Comparison of ENCODE assay signal across 8 cellular contexts in the genomic region with DNA sequence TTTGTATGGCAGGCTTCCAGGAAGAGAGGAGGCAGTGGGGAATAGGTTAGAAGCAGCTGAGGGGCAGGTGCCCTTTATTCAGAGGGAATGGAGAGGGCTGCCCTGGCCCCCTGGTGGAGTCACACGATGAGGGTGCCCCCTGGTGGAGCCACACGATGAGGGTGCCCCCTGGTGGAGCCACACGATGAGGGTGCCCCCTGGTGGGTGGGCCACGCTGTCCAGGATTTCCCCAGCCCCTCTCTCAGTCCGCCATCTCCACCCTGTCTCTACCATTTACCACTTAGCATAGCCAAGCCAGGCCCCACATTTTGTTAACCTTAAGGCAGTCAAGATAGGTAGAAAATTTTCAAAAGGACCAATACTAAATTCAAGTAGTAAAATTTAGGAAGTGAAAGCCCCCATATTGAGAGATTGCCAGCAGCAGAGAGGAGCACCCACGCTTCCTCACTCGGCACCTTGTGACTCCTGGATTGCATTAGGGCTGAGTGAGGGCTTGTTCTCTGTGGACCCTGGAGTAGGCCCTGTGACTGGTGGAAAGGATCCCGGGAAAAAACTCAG. TPM values are rescaled to one million over a fixed set of nuclear protein-coding genes. Genes with fewer than 3 reads are reported as not detected.
A peak's percentile ranks its signal among the peaks of the same experiment; 100 is the strongest.
DNase-seq lines count a peak whose midpoint lies in the region; ATAC-seq and TF ChIP-seq lines count a peak whose summit lies in the region.

No MANE protein-coding gene starts in this region.

- no peak for TF ChIP-seq EP300 in suprapubic skin (IDR thresholded peaks at IDR 0.05)

- H3K27me3 ChIP-seq in adipocyte (replicated peaks; ENCODE audit: control insufficient read depth, insufficient read depth, low read length), result no peaks in the 10 kb centered on the region
- no peaks in the 10 kb centered on the region for H3K27me3 ChIP-seq in suprapubic skin

- H3K4me1 ChIP-seq in adipocyte (ENCODE audit: control insufficient read depth, insufficient read depth, low read length) (no peaks in the 10 kb centered on the region), suprapubic skin (no peaks in the 10 kb centered on the region)

- ATAC-seq in HG02885 (IDR thresholded peaks at IDR 0.05; ENCODE audit: poor library complexity, unreplicated experiment) (peak; percentile 86), left lobe of liver (peak; percentile 75), omental fat pad (ENCODE audit: low FRiP score) (no peak)

- peak; percentile 14 to 41 for TF ChIP-seq CTCF in suprapubic skin (IDR thresholded peaks at IDR 0.05)
- peak in 1 of 3 donors; percentile 58 for TF ChIP-seq CTCF in omental fat pad (IDR thresholded peaks at IDR 0.05)

- TF ChIP-seq POLR2A in suprapubic skin (IDR thresholded peaks at IDR 0.05), result no peak

- no peak overlapping the region for H3K9ac ChIP-seq in adipocyte (ENCODE audit: low read length)

- H3K4me3 ChIP-seq in adipocyte (ENCODE audit: low read length), result no peak overlapping the region
- no peak overlapping the region for H3K4me3 ChIP-seq in suprapubic skin

- peak; percentile 13 to 18 for DNase-seq in activated CD4-positive, alpha-beta T cell treated with anti-CD3 and anti-CD28 coated beads for 24 hours (ENCODE audit: low read depth in 2 of 2)
- DNase-seq in activated CD4-positive, alpha-beta T cell treated with anti-CD3 and anti-CD28 coated beads for 1 hour, result no peak
- peak; percentile 40 for DNase-seq in RPMI8226
- peak; percentile 2 for DNase-seq in adipocyte (ENCODE audit: low read depth)
- no peak for DNase-seq in left lobe of liver (ENCODE audit: low spot score)
- DNase-seq in suprapubic skin (ENCODE audit: low spot score in 2 of 2), result no peak
- DNase-seq in omental fat pad (ENCODE audit: low spot score), result no peak

- no peak overlapping the region for H3K27ac ChIP-seq in suprapubic skin

- H3K9me3 ChIP-seq in adipocyte (ENCODE audit: control insufficient read depth, low read length) (peaks cover 4% of the 10 kb centered on the region), suprapubic skin (no peaks in the 10 kb centered on the region)

- 58% methylated on average over 8 of the region's 8 CpGs for WGBS in suprapubic skin

- no peaks in the 10 kb centered on the region for H3K36me3 ChIP-seq in adipocyte (ENCODE audit: control insufficient read depth, insufficient read depth, low read length, severe bottlenecking)
- peaks cover 2% of the 10 kb centered on the region for H3K36me3 ChIP-seq in suprapubic skin

RNA-seq across cellular contexts. Expression of a gene that starts 10.4 kb away (rescaled TPM):
- 0.20 TPM for total RNA-seq in left lobe of liver
- under 1 TPM in 2 of 4 donors, not detected in 2; 0.72 to 0.89 TPM for total RNA-seq in suprapubic skin
- total RNA-seq in omental fat pad, result 1 to 10 TPM in 3 of 4 donors, under 1 TPM in 1; 0.88 to 3.8 (median 2.4) TPM

RNA-seq across cellular contexts. Expression of a gene that starts 41.2 kb away (rescaled TPM):
- total RNA-seq in left lobe of liver (2.6 TPM), suprapubic skin (10 to 100 TPM in 1 of 4 donors, 1 to 10 TPM in 3; 4.1 to 14.6 (median 7.5) TPM), omental fat pad (10 to 100 TPM; 13.4 to 21.8 (median 17.0) TPM)

RNA-seq across cellular contexts. Expression of a gene that starts 41.4 kb away (rescaled TPM):
- total RNA-seq in left lobe of liver (0.45 TPM), suprapubic skin (1 to 10 TPM in 1 of 4 donors, not detected in 3; 1.0 TPM), omental fat pad (under 1 TPM in 1 of 4 donors, not detected in 3; 0.84 TPM)

Comparison
In these comparisons a context has a peak if more than half of its experiments do, and no peak if none do; other contexts are left out.
1. DNase-seq: peak in activated CD4-positive, alpha-beta T cell treated with anti-CD3 and anti-CD28 coated beads for 24 hours (2 of 2), RPMI8226 (single experiment) and adipocyte (single experiment); none in activated CD4-positive, alpha-beta T cell treated with anti-CD3 and anti-CD28 coated beads for 1 hour (single experiment), left lobe of liver (single experiment), suprapubic skin (0 of 2) and omental fat pad (single experiment).